Comparison of ENCODE assay signal across 8 cellular contexts in the genomic region with DNA sequence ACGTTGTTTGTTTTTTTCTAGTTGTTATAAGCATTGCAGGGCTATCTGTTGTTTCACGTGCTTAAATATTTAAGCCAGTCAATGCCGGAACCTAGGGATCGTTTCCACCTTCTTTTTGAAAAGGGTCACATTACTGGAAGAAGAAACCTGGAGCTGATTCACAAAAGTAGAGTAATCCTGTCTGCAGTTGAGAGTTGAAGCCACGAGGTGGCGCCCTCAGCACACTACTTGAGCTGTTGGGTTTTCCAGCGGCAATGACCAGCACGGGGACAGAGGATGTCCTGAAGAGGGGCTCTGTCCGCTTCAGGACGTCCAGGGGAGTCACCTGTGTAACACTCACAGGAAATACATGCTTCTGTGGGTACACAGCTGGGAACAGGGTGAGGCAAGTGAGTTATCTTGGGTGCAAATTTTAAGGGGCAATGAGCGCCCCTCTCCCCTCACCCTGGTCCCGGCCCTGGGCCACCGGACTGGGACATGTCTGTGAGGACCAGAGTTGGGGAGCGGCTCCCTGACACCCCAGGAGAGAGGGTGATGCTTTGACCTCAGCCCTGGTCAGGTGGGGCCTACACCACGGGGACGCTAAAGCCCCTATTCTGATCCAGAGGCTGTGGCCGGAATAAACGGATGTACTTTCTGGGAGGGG. TPM values are rescaled to one million over a fixed set of nuclear protein-coding genes. Genes with fewer than 3 reads are reported as not detected.
DNase-seq lines count a peak whose midpoint lies in the region; ATAC-seq and TF ChIP-seq lines count a peak whose summit lies in the region.

No MANE protein-coding gene starts in this region.

- H3K27me3 Mint-ChIP-seq in activated B cell treated with CpG ODN at 0.5 μM for 24 hours = peaks cover 6% of the 10 kb centered on the region

- TF ChIP-seq CTCF in activated B cell treated with CpG ODN at 0.5 μM for 24 hours (IDR thresholded peaks at IDR 0.05) = peak; percentile 35
- TF ChIP-seq CTCF in choroid plexus epithelial cell (conservative IDR thresholded peaks at IDR 0.05; ENCODE audit: low read depth, low read length) = peak; percentile 92

- CTCF ChIA-PET in activated B cell treated with CpG ODN at 0.5 μM for 24 hours (lab: Charles Lee) = interaction anchor here (0.6 to 7.9 kb wide), 58 partner anchors 8 to 868 kb away, joined by 3 to 301 read pairs (median 6); partner anchors contain the start of genes ARHGAP22 and WDFY4

- no peak overlapping the region for H3K4me3 ChIP-seq in choroid plexus epithelial cell (ENCODE audit: low read depth, low read length)

- DNase-seq in activated CD4-positive, CD25-positive, alpha-beta regulatory T cell (lab: John Stamatoyannopoulos, UW) = peak in 3 of 4 experiments; percentile 13 to 49 (median 19)
- DNase-seq in NCI-H1694 treated with DMSO at 0.1 percent for 48 hours (lab: John Stamatoyannopoulos, UW) (peak; percentile 32), activated B cell treated with CpG ODN at 0.5 μM for 24 hours (peak; percentile 59), choroid plexus epithelial cell (ENCODE audit: low read depth) (peak; percentile 77), left lobe of liver (ENCODE audit: low spot score) (peak; percentile 68)
- peak; percentile 52 for DNase-seq in stimulated activated CD4-positive, alpha-beta T cell treated with anti-CD3 and anti-CD28 coated beads, Interleukin-4, amount 100 ng/mL, for 48 hours (ENCODE audit: low read depth in 2 of 2)

- no peaks in the 10 kb centered on the region for H3K9me3 Mint-ChIP-seq in activated B cell treated with CpG ODN at 0.5 μM for 24 hours

- H3K27ac Mint-ChIP-seq in activated B cell treated with CpG ODN at 0.5 μM for 24 hours = peak overlapping the region; percentile 64

- no peak overlapping the region for H3K4me3 Mint-ChIP-seq in activated B cell treated with CpG ODN at 0.5 μM for 24 hours

- intact Hi-C loops in activated B cell treated with CpG ODN at 0.5 μM for 24 hours (cut with micrococcal nuclease) = loop anchor here (1.0 to 5.0 kb wide), 6 partner anchors 43 to 351 kb away; partner anchors contain the start of gene MAPK8

- peaks cover 46% of the 10 kb centered on the region for H3K4me1 Mint-ChIP-seq in activated B cell treated with CpG ODN at 0.5 μM for 24 hours

- no peak for ATAC-seq in activated CD4-positive, CD25-positive, alpha-beta regulatory T cell treated with anti-CD3 and anti-CD28 coated beads, Interleukin-2, amount 50 U/mL, for 24 hours
- ATAC-seq in activated B cell treated with CpG ODN at 0.5 μM for 24 hours (ENCODE audit: low read depth) = peak; percentile 28
- ATAC-seq in left lobe of liver = peak; percentile 46
- no peak for ATAC-seq in HG03097 (IDR thresholded peaks at IDR 0.05; ENCODE audit: low FRiP score, unreplicated experiment)

- no peaks in the 10 kb centered on the region for H3K36me3 Mint-ChIP-seq in activated B cell treated with CpG ODN at 0.5 μM for 24 hours (ENCODE audit: low read depth)

- POLR2A ChIA-PET in activated B cell treated with CpG ODN at 0.5 μM for 24 hours (lab: Charles Lee) = interaction anchor here (0.6 to 1.4 kb wide), 14 partner anchors 10 to 196 kb away, joined by 3 to 9 read pairs (median 4); partner anchors contain the start of gene WDFY4

RNA-seq across cellular contexts. Expression of gene WDFY4, which starts 26.3 kb away (rescaled TPM):
- total RNA-seq in activated B cell treated with CpG ODN at 0.5 μM for 24 hours (480 and 488 TPM in 2 replicates), left lobe of liver (1.3 TPM)

RNA-seq across cellular contexts. Expression of gene ARHGAP22, which starts 53.5 kb away (rescaled TPM):
- 0.82 and 1.5 TPM in 2 replicates for total RNA-seq in activated B cell treated with CpG ODN at 0.5 μM for 24 hours
- 0.13 TPM for total RNA-seq in left lobe of liver

Comparison
In these comparisons a context has a peak if more than half of its experiments do, and no peak if none do; other contexts are left out.
1. DNase-seq: peak in every context shown above with its lines; median percentile 77 in choroid plexus epithelial cell; 68 in left lobe of liver; 59 in activated B cell treated with CpG ODN at 0.5 μM for 24 hours; 52 in stimulated activated CD4-positive, alpha-beta T cell treated with anti-CD3 and anti-CD28 coated beads, Interleukin-4, amount 100 ng/mL, for 48 hours; 32 in NCI-H1694 treated with DMSO at 0.1 percent for 48 hours; 19 in activated CD4-positive, CD25-positive, alpha-beta regulatory T cell.
2. ATAC-seq: peak in activated B cell treated with CpG ODN at 0.5 μM for 24 hours (single experiment) and left lobe of liver (single experiment); none in activated CD4-positive, CD25-positive, alpha-beta regulatory T cell treated with anti-CD3 and anti-CD28 coated beads, Interleukin-2, amount 50 U/mL, for 24 hours (0 of 2) and HG03097 (single experiment).
3. RNA of gene WDFY4, which starts 26.3 kb away (total RNA-seq): 480 to 488 TPM in activated B cell treated with CpG ODN at 0.5 μM for 24 hours; 1.3 TPM in left lobe of liver (single experiment); every median in the first group is over 100 times any median in the second.